29 cellular contexts compared by ENCODE assay signal in genomic region chr16:76280421-76280820, GRCh38. TPM values are rescaled to one million over a fixed set of nuclear protein-coding genes. Genes with fewer than 3 reads are reported as not detected.
"Had no signal": no experiment of that assay in that cellular context is flagged by ENCODE, and none has a peak within 500 bp of the region (broad histone marks: within the 10 kb centered on the region; RNA-seq: fewer than 3 reads in every experiment).

No MANE protein-coding gene starts in this region.

- H3K27ac ChIP-seq: left lung, lower lobe of right lung, parathyroid adenoma, right atrium auricular region, right lobe of liver, suprapubic skin, thoracic aorta, tibial artery, upper lobe of right lung had no signal

- DNase-seq: immature natural killer cell; kidney; left colon; left lung; lower lobe of right lung; mammary epithelial cell; mesenchymal stem cell; naive B cell; natural killer cell; nephron progenitor cell; occipital lobe; right lobe of liver; stimulated activated CD4-positive, alpha-beta T cell treated with anti-CD3 and anti-CD28 coated beads, Interleukin-1b, Interleukin-23, amount 100 ng/mL, for 48 hours; stimulated activated CD4-positive, alpha-beta T cell treated with anti-CD3 and anti-CD28 coated beads, Interleukin-2, amount 100 ng/mL, for 48 hours; stimulated activated CD4-positive, alpha-beta T cell treated with anti-CD3 and anti-CD28 coated beads, Interleukin-4, amount 100 ng/mL, for 4 hours; stimulated activated CD8-positive, alpha-beta memory T cell treated with anti-CD3 and anti-CD28 coated beads, Interleukin-4, amount 100 ng/mL, for 48 hours; stimulated activated naive CD4-positive, alpha-beta T cell treated with Interleukin-2 at 50 U/mL for 16 hours; stimulated activated naive CD8-positive, alpha-beta T cell treated with anti-CD3 and anti-CD28 coated beads, Interleukin-15, amount 100 ng/mL, for 72 hours; tibial artery; trophoblast cell; upper lobe of right lung had no signal

- ATAC-seq: left colon; left lung; lower lobe of right lung; natural killer cell; right lobe of liver; stimulated activated memory B cell treated with anti-CD40 and anti-IgM and Interleukin-4, amounts not matched to agents 10 μg/mL and 1 μg/mL and 100 μg/mL, for 72 hours; stimulated activated naive CD8-positive, alpha-beta T cell treated with anti-CD3 and anti-CD28 coated beads, Interleukin-15, amount 100 ng/mL, for 72 hours; upper lobe of right lung had no signal

RNA-seq across cellular contexts. Expression of gene CNTNAP4, which starts 3.2 kb away (rescaled TPM):
- total RNA-seq: kidney, left colon, left lung, lower lobe of right lung, natural killer cell, osteocyte, pulmonary artery endothelial cell, renal cortical epithelial cell, right atrium auricular region, right lobe of liver, suprapubic skin, thoracic aorta, upper lobe of right lung had no signal
